ENCODE assay signal across 1 cellular context in the genomic region with DNA sequence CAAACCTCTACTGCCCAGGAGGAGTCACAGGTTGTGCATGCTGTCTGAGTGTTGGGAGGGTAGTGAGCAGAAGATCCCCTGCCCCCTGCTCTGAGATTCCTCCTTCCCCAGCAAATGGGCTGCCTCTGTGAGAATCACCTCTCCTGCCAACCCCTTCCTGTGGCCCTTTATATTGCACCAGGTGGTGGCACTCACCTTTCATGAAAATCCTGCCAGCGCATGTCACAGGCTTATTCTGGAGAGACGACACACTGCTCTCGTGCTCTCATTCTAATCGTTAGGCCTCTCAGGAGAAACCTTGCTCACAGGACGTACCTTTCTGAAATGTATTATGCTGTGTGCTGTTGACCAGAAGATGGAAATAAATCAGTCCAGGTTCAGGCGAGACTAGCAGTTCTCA.
TF ChIP-seq lines count a peak whose summit lies in the region.

No MANE protein-coding gene starts in this region.

TF ChIP-seq in K562, 482 proteins besides CTCF, POLR2A, EP300 and RAD21 (continued from another document):
- TF ChIP-seq CBX3 (IDR thresholded peaks at IDR 0.05; ENCODE audit: borderline replicate concordance in 1 of 2, low read length in 2 of 2) (no peak), NFIC (IDR thresholded peaks at IDR 0.05) (no peak), HIVEP1 (CRISPR knock-in tag; IDR thresholded peaks at IDR 0.05) (no peak), ATF7 (IDR thresholded peaks at IDR 0.05) (no peak), MCM7 (IDR thresholded peaks at IDR 0.05) (no peak), ETV1 (tag; conservative IDR thresholded peaks at IDR 0.05; ENCODE audit: low read depth) (no peak), ZNF146 (CRISPR knock-in tag; IDR thresholded peaks at IDR 0.05; ENCODE audit: unreplicated experiment) (no peak), CBFB (CRISPR knock-in tag; IDR thresholded peaks at IDR 0.05) (no peak)
